ENCODE assay signal across 25 cellular contexts in the genomic region with DNA sequence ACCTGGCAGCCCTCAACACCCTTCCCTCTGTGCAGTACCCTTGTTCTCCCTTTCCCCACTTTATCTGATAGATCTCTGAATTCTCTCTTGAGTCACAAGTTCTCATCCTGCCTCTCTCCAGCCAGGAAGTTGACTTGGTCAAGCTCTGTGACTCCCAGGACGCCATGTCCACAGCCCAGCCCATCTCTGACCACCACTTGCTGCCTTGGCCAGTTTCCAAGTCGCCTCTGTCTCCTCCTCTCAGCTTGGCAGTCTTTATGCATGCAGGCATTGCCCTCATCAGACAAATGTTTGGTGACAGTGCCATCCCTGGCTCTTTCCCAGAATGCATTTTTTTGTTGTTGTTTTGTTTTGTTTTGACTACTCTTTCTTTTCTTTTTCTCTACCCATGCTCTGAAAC. TPM values are rescaled to one million over a fixed set of nuclear protein-coding genes. Genes with fewer than 3 reads are reported as not detected.
"Had no signal": no experiment of that assay in that cellular context is flagged by ENCODE, and none has a peak within 500 bp of the region (broad histone marks: within the 10 kb centered on the region; RNA-seq: fewer than 3 reads in every experiment).

No MANE protein-coding gene starts in this region.

- H3K4me1 ChIP-seq: ascending aorta, SJCRH30 had no signal

- H3K27ac ChIP-seq: ascending aorta, RWPE1, SJCRH30, VCaP had no signal

- ATAC-seq: activated naive CD4-positive, alpha-beta T cell treated with anti-CD3 and anti-CD28 coated beads, Interleukin-2, amount 50 U/mL, for 72 hours; activated naive CD8-positive, alpha-beta T cell treated with anti-CD3 and anti-CD28 coated beads, Interleukin-2, amount 50 U/mL, for 24 hours; activated T-cell treated with anti-CD3 and anti-CD28 coated beads, Interleukin-2, amount 50 U/mL, for 4 hours had no signal

- H3K36me3 Mint-ChIP-seq: activated CD4-positive, alpha-beta memory T cell treated with anti-CD3 and anti-CD28 coated beads for 36 hours had no signal

- H3K4me3 Mint-ChIP-seq: activated CD4-positive, alpha-beta memory T cell treated with anti-CD3 and anti-CD28 coated beads for 36 hours; activated CD4-positive, alpha-beta T cell treated with anti-CD3 and anti-CD28 coated beads, Interleukin-2, amount 10 ng/mL, durations not matched to agents 7 days and 5 days; activated naive CD8-positive, alpha-beta T cell treated with anti-CD3 and anti-CD28 coated beads, Interleukin-2, amount 50 U/mL, for 24 hours; activated T-cell treated with anti-CD3 and anti-CD28 coated beads, Interleukin-2, amount 50 U/mL, for 4 hours; brain; central memory CD8-positive, alpha-beta T cell had no signal

- DNase-seq: activated CD4-positive, alpha-beta memory T cell treated with anti-CD3 and anti-CD28 coated beads for 36 hours; activated CD4-positive, alpha-beta T cell treated with anti-CD3 and anti-CD28 coated beads, Interleukin-2, amount 10 ng/mL, durations not matched to agents 7 days and 5 days; activated CD4-positive, CD25-positive, alpha-beta regulatory T cell; activated CD8-positive, alpha-beta memory T cell treated with anti-CD3 and anti-CD28 coated beads for 24 hours; activated effector memory CD4-positive, alpha-beta T cell treated with anti-CD3 and anti-CD28 coated beads, Interleukin-2, amount 50 U/mL, for 16 hours; activated naive CD4-positive, alpha-beta T cell treated with Interleukin-2 at 50 U/mL for 16 hours; activated naive CD8-positive, alpha-beta T cell treated with anti-CD3 and anti-CD28 coated beads, Interleukin-2, amount 50 U/mL, for 24 hours; activated T-cell treated with anti-CD3 and anti-CD28 coated beads, Interleukin-2, amount 50 U/mL, for 4 hours; amniotic stem cell; NCI-H1105 treated with DMSO at 0.1 percent for 48 hours; NCI-H1436 treated with DMSO at 0.1 percent for 48 hours; NCI-H187; NCI-H2081; NCI-H510A treated with DMSO at 0.1 percent for 48 hours; Right ventricle myocardium superior; SJCRH30; SK-N-SH; T-helper 1 cell had no signal

- H3K9ac ChIP-seq: SK-N-SH had no signal

- H3K27ac Mint-ChIP-seq: activated CD4-positive, alpha-beta memory T cell treated with anti-CD3 and anti-CD28 coated beads for 36 hours; activated CD4-positive, alpha-beta T cell treated with anti-CD3 and anti-CD28 coated beads, Interleukin-2, amount 10 ng/mL, durations not matched to agents 7 days and 5 days; activated naive CD4-positive, alpha-beta T cell treated with anti-CD3 and anti-CD28 coated beads, Interleukin-2, amount 50 U/mL, for 72 hours; activated naive CD8-positive, alpha-beta T cell treated with anti-CD3 and anti-CD28 coated beads, Interleukin-2, amount 50 U/mL, for 24 hours; brain had no signal

- H3K4me2 ChIP-seq: SK-N-SH had no signal

- H3K36me3 ChIP-seq: ascending aorta, SJCRH30 had no signal

- H3K9me3 ChIP-seq: SJCRH30, SK-N-SH had no signal

- H3K4me1 Mint-ChIP-seq: activated CD4-positive, alpha-beta T cell treated with anti-CD3 and anti-CD28 coated beads, Interleukin-2, amount 10 ng/mL, durations not matched to agents 7 days and 5 days; activated naive CD8-positive, alpha-beta T cell treated with anti-CD3 and anti-CD28 coated beads, Interleukin-2, amount 50 U/mL, for 24 hours; brain; central memory CD8-positive, alpha-beta T cell had no signal

- H3K4me3 ChIP-seq: ascending aorta, SJCRH30 had no signal

- H3K27me3 Mint-ChIP-seq: activated CD4-positive, alpha-beta memory T cell treated with anti-CD3 and anti-CD28 coated beads for 36 hours; activated CD4-positive, alpha-beta T cell treated with anti-CD3 and anti-CD28 coated beads, Interleukin-2, amount 10 ng/mL, durations not matched to agents 7 days and 5 days; activated naive CD8-positive, alpha-beta T cell treated with anti-CD3 and anti-CD28 coated beads, Interleukin-2, amount 50 U/mL, for 24 hours had no signal

- H3K27me3 ChIP-seq: ascending aorta, SJCRH30 had no signal

RNA-seq across cellular contexts. Expression of a gene that starts 38.2 kb away (rescaled TPM):
- total RNA-seq: OCI-LY7 had no signal

RNA-seq across cellular contexts. Expression of a gene that starts 55.2 kb away (rescaled TPM):
- total RNA-seq: ascending aorta had no signal
